ENCODE assay signal across 2 cellular contexts in the genomic region with DNA sequence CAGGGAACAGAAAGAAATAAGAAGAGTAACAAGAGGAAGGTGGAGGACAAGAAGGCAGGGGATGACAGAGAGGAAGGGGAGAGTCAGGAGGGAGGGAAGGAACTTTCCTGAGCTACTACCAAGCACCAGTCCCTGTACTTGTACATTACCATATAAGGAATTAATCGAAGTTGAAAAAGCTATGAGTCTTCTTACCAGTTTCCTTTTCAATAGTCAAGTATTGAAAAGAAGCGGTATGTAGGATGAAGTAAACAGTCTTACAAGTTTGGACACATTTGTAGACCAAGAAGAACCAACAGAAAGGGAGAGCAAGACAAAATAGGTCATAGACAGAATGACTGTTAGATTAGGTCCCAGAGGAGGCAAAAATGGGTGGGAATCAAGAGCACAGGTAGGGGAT.
TF ChIP-seq lines count a peak whose summit lies in the region.

No MANE protein-coding gene starts in this region.

TF ChIP-seq in IMR-90, 13 proteins besides CTCF, POLR2A, EP300 and RAD21:
- TF ChIP-seq CHD1 (IDR thresholded peaks at IDR 0.05; ENCODE audit: low read depth, low read length) (no peak), FOS (IDR thresholded peaks at IDR 0.05; ENCODE audit: low read depth, low read length) (no peak)

TF ChIP-seq in HepG2, 621 proteins besides CTCF, POLR2A, EP300 and RAD21:
- TF ChIP-seq NFIB (CRISPR knock-in tag; IDR thresholded peaks at IDR 0.05; ENCODE audit: borderline replicate concordance) (no peak), ZNF788 (CRISPR knock-in tag; IDR thresholded peaks at IDR 0.05; ENCODE audit: borderline replicate concordance) (no peak), ZNF674 (CRISPR knock-in tag; IDR thresholded peaks at IDR 0.05; ENCODE audit: low read depth) (no peak), ZNF276 (CRISPR knock-in tag; IDR thresholded peaks at IDR 0.05; ENCODE audit: low read depth) (no peak)
- TF ChIP-seq, protein P1, sequence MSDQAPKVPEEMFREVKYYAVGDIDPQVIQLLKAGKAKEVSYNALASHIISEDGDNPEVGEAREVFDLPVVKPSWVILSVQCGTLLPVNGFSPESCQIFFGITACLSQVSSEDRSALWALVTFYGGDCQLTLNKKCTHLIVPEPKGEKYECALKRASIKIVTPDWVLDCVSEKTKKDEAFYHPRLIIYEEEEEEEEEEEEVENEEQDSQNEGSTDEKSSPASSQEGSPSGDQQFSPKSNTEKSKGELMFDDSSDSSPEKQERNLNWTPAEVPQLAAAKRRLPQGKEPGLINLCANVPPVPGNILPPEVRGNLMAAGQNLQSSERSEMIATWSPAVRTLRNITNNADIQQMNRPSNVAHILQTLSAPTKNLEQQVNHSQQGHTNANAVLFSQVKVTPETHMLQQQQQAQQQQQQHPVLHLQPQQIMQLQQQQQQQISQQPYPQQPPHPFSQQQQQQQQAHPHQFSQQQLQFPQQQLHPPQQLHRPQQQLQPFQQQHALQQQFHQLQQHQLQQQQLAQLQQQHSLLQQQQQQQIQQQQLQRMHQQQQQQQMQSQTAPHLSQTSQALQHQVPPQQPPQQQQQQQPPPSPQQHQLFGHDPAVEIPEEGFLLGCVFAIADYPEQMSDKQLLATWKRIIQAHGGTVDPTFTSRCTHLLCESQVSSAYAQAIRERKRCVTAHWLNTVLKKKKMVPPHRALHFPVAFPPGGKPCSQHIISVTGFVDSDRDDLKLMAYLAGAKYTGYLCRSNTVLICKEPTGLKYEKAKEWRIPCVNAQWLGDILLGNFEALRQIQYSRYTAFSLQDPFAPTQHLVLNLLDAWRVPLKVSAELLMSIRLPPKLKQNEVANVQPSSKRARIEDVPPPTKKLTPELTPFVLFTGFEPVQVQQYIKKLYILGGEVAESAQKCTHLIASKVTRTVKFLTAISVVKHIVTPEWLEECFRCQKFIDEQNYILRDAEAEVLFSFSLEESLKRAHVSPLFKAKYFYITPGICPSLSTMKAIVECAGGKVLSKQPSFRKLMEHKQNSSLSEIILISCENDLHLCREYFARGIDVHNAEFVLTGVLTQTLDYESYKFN (CRISPR knock-in tag; conservative IDR thresholded peaks at IDR 0.05): no peak
- TF ChIP-seq, protein P2, sequence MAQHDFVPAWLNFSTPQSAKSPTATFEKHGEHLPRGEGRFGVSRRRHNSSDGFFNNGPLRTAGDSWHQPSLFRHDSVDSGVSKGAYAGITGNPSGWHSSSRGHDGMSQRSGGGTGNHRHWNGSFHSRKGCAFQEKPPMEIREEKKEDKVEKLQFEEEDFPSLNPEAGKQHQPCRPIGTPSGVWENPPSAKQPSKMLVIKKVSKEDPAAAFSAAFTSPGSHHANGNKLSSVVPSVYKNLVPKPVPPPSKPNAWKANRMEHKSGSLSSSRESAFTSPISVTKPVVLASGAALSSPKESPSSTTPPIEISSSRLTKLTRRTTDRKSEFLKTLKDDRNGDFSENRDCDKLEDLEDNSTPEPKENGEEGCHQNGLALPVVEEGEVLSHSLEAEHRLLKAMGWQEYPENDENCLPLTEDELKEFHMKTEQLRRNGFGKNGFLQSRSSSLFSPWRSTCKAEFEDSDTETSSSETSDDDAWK (CRISPR knock-in tag; IDR thresholded peaks at IDR 0.05): no peak
